Comparison of ENCODE assay signal across 17 cellular contexts in genomic region chr7:46360255-46360654, GRCh38.
DNase-seq lines count a peak whose midpoint lies in the region; ATAC-seq and TF ChIP-seq lines count a peak whose summit lies in the region.
"Had no signal": no experiment of that assay in that cellular context is flagged by ENCODE, and none has a peak within 500 bp of the region (broad histone marks: within the 10 kb centered on the region; RNA-seq: fewer than 3 reads in every experiment).

No MANE protein-coding gene starts in this region.

- DNase-seq in GM23338 (ENCODE audit: low spot score), result peak; percentile 16
- peak; percentile 22 for DNase-seq in NT2/D1 (ENCODE audit: low read depth, low spot score)
- peak; percentile 25 for DNase-seq in iPS-NIHi11 (ENCODE audit: low spot score)
- DNase-seq in esophagus muscularis mucosa (ENCODE audit: extremely low spot score), result no peak
- no peak for DNase-seq in superior temporal gyrus (ENCODE audit: extremely low spot score)
- DNase-seq in dorsolateral prefrontal cortex, result no peak
- DNase-seq: AML-193; CD4-positive, alpha-beta T cell; CD8-positive, alpha-beta T cell; DMS79 treated with DMSO at 0.1 percent for 48 hours; GF-D8 had no signal

- H2AFZ ChIP-seq in GM23338, result no peak overlapping the region

- H3K9me3 ChIP-seq in NT2/D1 (ENCODE audit: insufficient read depth, low read length) (no peaks in the 10 kb centered on the region), esophagus muscularis mucosa (no peaks in the 10 kb centered on the region)
- H3K9me3 ChIP-seq: A549; BLaER1 treated with 17β-estradiol and CSF1 and Interleukin-3, amounts not matched to agents 10 nM and 100 nM; Caco-2 had no signal

- H3K27me3 Mint-ChIP-seq in GM23338 (ENCODE audit: insufficient read depth, low read depth, poor library complexity), result peaks cover 2% of the 10 kb centered on the region
- H3K27me3 Mint-ChIP-seq: B cell; CD4-positive, alpha-beta T cell had no signal

- peaks cover 7% of the 10 kb centered on the region; the same call in 2 of the 3 replicates for H3K4me1 Mint-ChIP-seq in GM23338
- H3K4me1 Mint-ChIP-seq: B cell had no signal

- no peaks in the 10 kb centered on the region for H3F3A ChIP-seq in GM23338 (replicated peaks; ENCODE audit: low read depth)

- H3K4me3 ChIP-seq in GM23338 (no peak overlapping the region), NT2/D1 (ENCODE audit: insufficient read length, low read depth) (no peak overlapping the region), esophagus muscularis mucosa (no peak overlapping the region), dorsolateral prefrontal cortex (no peak overlapping the region)
- H3K4me3 ChIP-seq: A549; BLaER1 treated with 17β-estradiol and CSF1 and Interleukin-3, amounts not matched to agents 10 nM and 100 nM had no signal

- H3K79me2 ChIP-seq in GM23338 (replicated peaks; ENCODE audit: insufficient read depth), result no peaks in the 10 kb centered on the region

- H3K36me3 ChIP-seq in GM23338 (ENCODE audit: insufficient read depth), result no peaks in the 10 kb centered on the region
- no peaks in the 10 kb centered on the region for H3K36me3 ChIP-seq in NT2/D1 (ENCODE audit: insufficient read depth, insufficient read length, low read length)
- no peaks in the 10 kb centered on the region for H3K36me3 ChIP-seq in esophagus muscularis mucosa
- H3K36me3 ChIP-seq: BLaER1 treated with 17β-estradiol and CSF1 and Interleukin-3, amounts not matched to agents 10 nM and 100 nM had no signal

- H4K20me1 ChIP-seq in GM23338 (replicated peaks; ENCODE audit: insufficient read depth), result no peaks in the 10 kb centered on the region
- H4K20me1 ChIP-seq: BLaER1 treated with 17β-estradiol and CSF1 and Interleukin-3, amounts not matched to agents 10 nM and 100 nM had no signal

- no peaks in the 10 kb centered on the region for H3K36me3 Mint-ChIP-seq in GM23338 (ENCODE audit: low read depth)
- H3K36me3 Mint-ChIP-seq: CD8-positive, alpha-beta T cell had no signal

- no peak overlapping the region for H3K9ac ChIP-seq in NT2/D1 (ENCODE audit: insufficient read length, low read depth)
- H3K9ac ChIP-seq: BLaER1 treated with 17β-estradiol and CSF1 and Interleukin-3, amounts not matched to agents 10 nM and 100 nM had no signal

- H3K9me2 ChIP-seq in GM23338 (ENCODE audit: insufficient read depth), result no peaks in the 10 kb centered on the region

- no peak overlapping the region for H3K4me3 Mint-ChIP-seq in GM23338
- H3K4me3 Mint-ChIP-seq: B cell; CD4-positive, alpha-beta T cell; CD8-positive, alpha-beta T cell had no signal

- TF ChIP-seq POLR2A in esophagus muscularis mucosa (IDR thresholded peaks at IDR 0.05; ENCODE audit: low read depth), result no peak

- H3K4me2 ChIP-seq in GM23338, result no peak overlapping the region
- H3K4me2 ChIP-seq: A549; BLaER1 treated with 17β-estradiol and CSF1 and Interleukin-3, amounts not matched to agents 10 nM and 100 nM had no signal

- H3K27me3 ChIP-seq in GM23338 (ENCODE audit: insufficient read depth), result no peaks in the 10 kb centered on the region
- H3K27me3 ChIP-seq in NT2/D1 (ENCODE audit: insufficient read depth, insufficient read length), result no peaks in the 10 kb centered on the region
- no peaks in the 10 kb centered on the region for H3K27me3 ChIP-seq in esophagus muscularis mucosa
- peaks cover 0 to 24% (median 0%) of the 10 kb centered on the region in 45 donors for H3K27me3 ChIP-seq in dorsolateral prefrontal cortex
- H3K27me3 ChIP-seq: BLaER1 treated with 17β-estradiol and CSF1 and Interleukin-3, amounts not matched to agents 10 nM and 100 nM had no signal

- TF ChIP-seq EP300 in esophagus muscularis mucosa (IDR thresholded peaks at IDR 0.05), result no peak

- H3K4me1 ChIP-seq in GM23338 (ENCODE audit: insufficient read depth), result no peaks in the 10 kb centered on the region
- H3K4me1 ChIP-seq in NT2/D1 (ENCODE audit: insufficient read depth, insufficient read length), result no peaks in the 10 kb centered on the region
- no peaks in the 10 kb centered on the region for H3K4me1 ChIP-seq in esophagus muscularis mucosa
- H3K4me1 ChIP-seq: Caco-2 had no signal

- ATAC-seq in GM23338, result peak; percentile 87
- ATAC-seq: CD8-positive, alpha-beta T cell had no signal

- no peak overlapping the region for H3K27ac Mint-ChIP-seq in GM23338
- H3K27ac Mint-ChIP-seq: B cell; CD4-positive, alpha-beta T cell; CD8-positive, alpha-beta T cell had no signal

- 84% methylated on average over 3 of the region's 3 CpGs for WGBS in esophagus muscularis mucosa

- TF ChIP-seq CTCF in GM23338 (conservative IDR thresholded peaks at IDR 0.05; ENCODE audit: low read depth in 2 of 2) (no peak), esophagus muscularis mucosa (IDR thresholded peaks at IDR 0.05) (no peak), dorsolateral prefrontal cortex (IDR thresholded peaks at IDR 0.05 in 54 of 56, conservative IDR thresholded peaks at IDR 0.05 in 2 of 56; ENCODE audit: low read depth in 1 of 56, partially characterized antibody in 56 of 56) (no peak)

- intact Hi-C loops in esophagus muscularis mucosa (cut with DNase I) (no loop called here), dorsolateral prefrontal cortex (cut with DNase I) (no loop called here)

- H3K9me3 Mint-ChIP-seq in GM23338, result no peaks in the 10 kb centered on the region
- H3K9me3 Mint-ChIP-seq: CD4-positive, alpha-beta T cell; CD8-positive, alpha-beta T cell had no signal

- H3K27ac ChIP-seq in GM23338 (ENCODE audit: low read depth) (no peak overlapping the region), esophagus muscularis mucosa (replicated peaks in 1 of 4) (no peak overlapping the region), dorsolateral prefrontal cortex (no peak overlapping the region)
- H3K27ac ChIP-seq: 22Rv1; BLaER1 treated with 17β-estradiol and CSF1 and Interleukin-3, amounts not matched to agents 10 nM and 100 nM; C4-2B had no signal

TF ChIP-seq in GM23338, 12 proteins besides CTCF, POLR2A, EP300 and RAD21:
- TF ChIP-seq NANOG (IDR thresholded peaks at IDR 0.05; ENCODE audit: borderline replicate concordance) (no peak), ZNF114 (CRISPR knock-in tag; IDR thresholded peaks at IDR 0.05) (no peak), EZH2phosphoT487 (IDR thresholded peaks at IDR 0.05; ENCODE audit: unreplicated experiment) (no peak), CREB1 (CRISPR knock-in tag; IDR thresholded peaks at IDR 0.05; ENCODE audit: low read depth) (no peak), JUNB (IDR thresholded peaks at IDR 0.05; ENCODE audit: unreplicated experiment) (no peak), EZH2 (IDR thresholded peaks at IDR 0.05; ENCODE audit: low read depth, unreplicated experiment) (no peak)

Comparison
In these comparisons a context has a peak if more than half of its experiments do, and no peak if none do; other contexts are left out.
1. DNase-seq: peak in GM23338 (single experiment), NT2/D1 (single experiment) and iPS-NIHi11 (single experiment); none in esophagus muscularis mucosa (single experiment), superior temporal gyrus (single experiment) and dorsolateral prefrontal cortex (0 of 10).